ENCODE assay signal across 17 cellular contexts in the genomic region with DNA sequence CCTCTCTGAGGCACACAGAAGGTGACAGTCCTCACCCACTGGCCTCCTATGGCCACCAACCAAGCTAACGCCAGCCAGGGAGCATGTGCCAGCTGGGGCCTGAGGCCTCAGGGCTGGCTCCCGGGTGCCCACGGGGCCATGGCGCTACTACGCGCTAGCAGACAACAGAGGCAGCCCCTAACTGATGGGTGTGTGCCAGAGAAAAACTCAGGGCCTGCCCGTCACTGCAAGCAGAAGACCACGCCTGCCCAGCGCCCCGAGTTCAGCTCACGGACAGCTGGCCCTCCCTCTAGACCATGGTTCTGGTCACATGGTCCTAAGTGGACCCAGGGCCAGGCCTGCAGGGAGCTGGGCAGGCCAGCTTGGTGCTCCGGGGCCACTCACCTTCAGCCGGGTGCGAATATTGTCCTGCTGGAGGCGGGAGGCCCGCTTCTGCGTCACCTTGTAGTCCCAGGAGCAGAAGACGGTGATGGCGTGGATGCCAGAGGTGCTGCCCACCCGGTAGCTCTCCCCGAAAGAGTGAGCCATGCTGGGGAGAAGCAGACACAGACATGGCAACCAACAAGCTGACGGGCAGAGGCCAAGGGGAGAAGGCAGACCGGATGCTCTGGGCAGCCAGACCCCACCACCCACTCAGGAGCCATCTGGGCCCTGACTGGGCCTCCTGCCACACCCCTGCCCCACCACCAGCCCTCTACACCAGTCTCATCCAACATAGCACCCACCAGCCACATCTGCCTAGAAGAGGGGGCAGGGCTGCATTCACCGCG. TPM values are rescaled to one million over a fixed set of nuclear protein-coding genes. Genes with fewer than 3 reads are reported as not detected.
A peak's percentile ranks its signal among the peaks of the same experiment; 100 is the strongest.
DNase-seq lines count a peak whose midpoint lies in the region; ATAC-seq and TF ChIP-seq lines count a peak whose summit lies in the region.
"Had no signal": no experiment of that assay in that cellular context is flagged by ENCODE, and none has a peak within 500 bp of the region (broad histone marks: within the 10 kb centered on the region; RNA-seq: fewer than 3 reads in every experiment).

No MANE protein-coding gene starts in this region.

- H3K27me3 ChIP-seq in OCI-LY1 (ENCODE audit: insufficient read depth, low read length), result no peaks in the 10 kb centered on the region

- peaks cover 47% of the 10 kb centered on the region for H3K36me3 Mint-ChIP-seq in Calu3 (ENCODE audit: insufficient read depth, unreplicated experiment)

- H3K4me1 Mint-ChIP-seq in Calu3 (ENCODE audit: low read depth, unreplicated experiment), result no peaks in the 10 kb centered on the region

- ATAC-seq in left ventricle myocardium superior, result no peak
- ATAC-seq: psoas muscle had no signal

- H3K79me2 ChIP-seq in OCI-LY1 (ENCODE audit: insufficient read depth, low read length), result no peaks in the 10 kb centered on the region

- TF ChIP-seq CTCF in OCI-LY1 (IDR thresholded peaks at IDR 0.05; ENCODE audit: low read length) (no peak), Calu3 (IDR thresholded peaks at IDR 0.05; ENCODE audit: unreplicated experiment) (no peak)

- H3K4me3 ChIP-seq in OCI-LY1 (ENCODE audit: low read depth, low read length, poor library complexity, severe bottlenecking), result peak overlapping the region; percentile 20
- H3K4me3 ChIP-seq: psoas muscle had no signal

- no peak overlapping the region for H3K27ac Mint-ChIP-seq in Calu3 (ENCODE audit: unreplicated experiment)

- intact Hi-C loops in left ventricle myocardium superior (cut with micrococcal nuclease), result no loop called here
- intact Hi-C loops in cardiac septum (cut with DNase I), result no loop called here
- intact Hi-C loops in Calu3 (cut with micrococcal nuclease; ENCODE audit: unreplicated experiment), result no loop called here

- DNase-seq in left ventricle myocardium superior (peak; percentile 28), cardiac septum (ENCODE audit: low spot score) (no peak), caudate nucleus (lab: John Stamatoyannopoulos, UW) (no peak), substantia nigra (lab: John Stamatoyannopoulos, UW) (no peak), Calu3 (no peak), amygdala (lab: John Stamatoyannopoulos, UW) (no peak)
- no peak for DNase-seq in stimulated activated CD4-positive, alpha-beta T cell treated with anti-CD3 and anti-CD28 coated beads, Interleukin-4, amount 100 ng/mL, for 1 hour
- DNase-seq: amniotic stem cell; C1 segment of cervical spinal cord; KBM-7; NCI-H187; psoas muscle; stimulated activated CD4-positive, alpha-beta T cell treated with anti-CD3 and anti-CD28 coated beads, Interleukin-2, amount 100 ng/mL, for 24 hours; WERI-Rb-1 had no signal

- no TSS peak for BruUV-seq in Calu3 (replicated peaks; lab: Mats Ljungman, UMichigan)

- H3K36me3 ChIP-seq in OCI-LY1 (ENCODE audit: insufficient read depth, low read length), result peaks cover 36% of the 10 kb centered on the region

- no peaks in the 10 kb centered on the region for H4K20me1 ChIP-seq in OCI-LY1 (ENCODE audit: insufficient read depth, low read length)

- H3K9me3 ChIP-seq in OCI-LY1 (ENCODE audit: low read length), result no peaks in the 10 kb centered on the region
- H3K9me3 ChIP-seq: psoas muscle had no signal

- peaks cover 57% of the 10 kb centered on the region for H3K4me1 ChIP-seq in OCI-LY1 (ENCODE audit: insufficient read depth, low read length, severe bottlenecking)
- H3K4me1 ChIP-seq: psoas muscle had no signal

- H3K4me2 ChIP-seq in OCI-LY1 (ENCODE audit: low read length), result peak overlapping the region; percentile 34; the same call in 1 of the 2 replicates

- no peak overlapping the region; the same call in 1 of the 2 replicates for H3K9ac ChIP-seq in OCI-LY1 (ENCODE audit: low read length)

- no peaks in the 10 kb centered on the region for H3F3A ChIP-seq in OCI-LY1 (ENCODE audit: insufficient read depth, low read length)

- H3K27me3 Mint-ChIP-seq in Calu3 (ENCODE audit: unreplicated experiment), result no peaks in the 10 kb centered on the region

- H3K27ac ChIP-seq in OCI-LY1 (ENCODE audit: low read depth, low read length, poor library complexity, severe bottlenecking), result no peak overlapping the region
- peak overlapping the region; percentile 18 for H3K27ac ChIP-seq in caudate nucleus (ENCODE audit: low read depth, low read length)
- peak overlapping the region; percentile 58 for H3K27ac ChIP-seq in substantia nigra (ENCODE audit: low read depth, low read length, poor library complexity, severe bottlenecking)
- H3K27ac ChIP-seq: psoas muscle, WERI-Rb-1 had no signal

- no peaks in the 10 kb centered on the region for H3K9me3 Mint-ChIP-seq in Calu3 (ENCODE audit: low read depth, unreplicated experiment)

- H3K9me2 ChIP-seq in OCI-LY1 (ENCODE audit: low read depth, low read length), result no peaks in the 10 kb centered on the region

- no peak overlapping the region for H2AFZ ChIP-seq in OCI-LY1 (ENCODE audit: low read length)

- CTCF ChIA-PET in Calu3 (lab: Charles Lee), result no interaction called here

- no peak overlapping the region for H3K4me3 Mint-ChIP-seq in Calu3 (ENCODE audit: low read depth, unreplicated experiment)

RNA-seq across cellular contexts. Expression of a gene that starts 6.1 kb away (rescaled TPM):
- total RNA-seq in left ventricle myocardium superior (69.2 TPM), cardiac septum (80.1 TPM), Calu3 (2022) (116 and 133 TPM in 2 replicates)

RNA-seq across cellular contexts. Expression of a gene that starts 8.2 kb away (rescaled TPM):
- total RNA-seq in left ventricle myocardium superior (1.5 TPM), cardiac septum (2.2 TPM), Calu3 (2022) (1.1 and 2.1 TPM in 2 replicates)
- total RNA-seq: fibroblast of villous mesenchyme had no signal

RNA-seq across cellular contexts. Expression of a gene that starts 23.8 kb away (rescaled TPM):
- not detected for total RNA-seq in left ventricle myocardium superior
- total RNA-seq in cardiac septum, result not detected
- total RNA-seq in Calu3 (2022), result not detected in 2 replicates
- total RNA-seq: fibroblast of villous mesenchyme, psoas muscle, SK-MEL-5 had no signal

RNA-seq across cellular contexts. Expression of a gene that starts 46.0 kb away (rescaled TPM):
- total RNA-seq in left ventricle myocardium superior (120 TPM), cardiac septum (116 TPM), Calu3 (2022) (204 and 229 TPM in 2 replicates)
